ENCODE assay signal across 15 cellular contexts in genomic region chr11:2581151-2581930, GRCh38.
DNase-seq lines count a peak whose midpoint lies in the region; ATAC-seq and TF ChIP-seq lines count a peak whose summit lies in the region.
"Had no signal": no experiment of that assay in that cellular context is flagged by ENCODE, and none has a peak within 500 bp of the region (broad histone marks: within the 10 kb centered on the region; RNA-seq: fewer than 3 reads in every experiment).

No MANE protein-coding gene starts in this region.

- H3K4me3 Mint-ChIP-seq in activated B cell treated with CpG ODN at 0.5 μM for 24 hours = no peak overlapping the region
- H3K4me3 Mint-ChIP-seq: CD8-positive, alpha-beta T cell had no signal

- intact Hi-C loops in activated B cell treated with CpG ODN at 0.5 μM for 24 hours (cut with micrococcal nuclease) = no loop called here

- H3K27me3 Mint-ChIP-seq in activated B cell treated with CpG ODN at 0.5 μM for 24 hours = no peaks in the 10 kb centered on the region

- no peak overlapping the region for H3K27ac Mint-ChIP-seq in activated B cell treated with CpG ODN at 0.5 μM for 24 hours
- H3K27ac Mint-ChIP-seq: CD8-positive, alpha-beta T cell had no signal

- H3K9me3 Mint-ChIP-seq in activated B cell treated with CpG ODN at 0.5 μM for 24 hours = no peaks in the 10 kb centered on the region
- H3K9me3 Mint-ChIP-seq: CD8-positive, alpha-beta T cell had no signal

- TF ChIP-seq CTCF in activated B cell treated with CpG ODN at 0.5 μM for 24 hours (IDR thresholded peaks at IDR 0.05) = no peak

- no peak for ATAC-seq in activated B cell treated with CpG ODN at 0.5 μM for 24 hours (ENCODE audit: low read depth)
- no peak for ATAC-seq in GM18517 (IDR thresholded peaks at IDR 0.05; ENCODE audit: unreplicated experiment)
- no peak for ATAC-seq in GM19324 (IDR thresholded peaks at IDR 0.05; ENCODE audit: low FRiP score, unreplicated experiment)
- ATAC-seq: CD8-positive, alpha-beta T cell had no signal

- POLR2A ChIA-PET in activated B cell treated with CpG ODN at 0.5 μM for 24 hours (lab: Charles Lee) = no interaction called here

- no peaks in the 10 kb centered on the region for H3K36me3 ChIP-seq in H7 (replicated peaks; ENCODE audit: control insufficient read depth, insufficient read depth, low read length)

- CTCF ChIA-PET in activated B cell treated with CpG ODN at 0.5 μM for 24 hours (lab: Charles Lee) = no interaction called here

- peaks cover 7% of the 10 kb centered on the region for H3K36me3 Mint-ChIP-seq in activated B cell treated with CpG ODN at 0.5 μM for 24 hours (ENCODE audit: low read depth)

- H3K4me3 ChIP-seq in H7 (ENCODE audit: insufficient read depth, low read depth, low read length) = no peak overlapping the region

- DNase-seq in H7 = peak; percentile 34
- peak; percentile 11 for DNase-seq in activated B cell treated with CpG ODN at 0.5 μM for 24 hours
- DNase-seq in iPS-NIHi11 (ENCODE audit: low spot score) = peak; percentile 5
- peak; percentile 4 for DNase-seq in retina
- DNase-seq in NCI-H82 (lab: John Stamatoyannopoulos, UW) = no peak
- DNase-seq in dermis blood vessel endothelial cell = no peak
- DNase-seq: GDM1, KBM-7, NCI-H1417 treated with DMSO at 0.1 percent for 48 hours, NCI-H524 treated with DMSO at 0.1 percent for 48 hours, RPMI8226, T1000 had no signal

- no peaks in the 10 kb centered on the region for H3K4me1 Mint-ChIP-seq in activated B cell treated with CpG ODN at 0.5 μM for 24 hours

- peaks cover 2% of the 10 kb centered on the region; the same call in 1 of the 2 replicates for H3K27me3 ChIP-seq in H7 (ENCODE audit: control insufficient read depth, insufficient read depth, low read length)

Comparison
In these comparisons a context has a peak if more than half of its experiments do, and no peak if none do; other contexts are left out.
1. DNase-seq: peak in H7 (single experiment), activated B cell treated with CpG ODN at 0.5 μM for 24 hours (single experiment), iPS-NIHi11 (single experiment) and retina (single experiment); none in NCI-H82 (single experiment) and dermis blood vessel endothelial cell (single experiment).